ENCODE assay signal across 1 cellular context in genomic region chr9:37520641-37521040, GRCh38.
TF ChIP-seq lines count a peak whose summit lies in the region.

No MANE protein-coding gene starts in this region.

TF ChIP-seq in K562, 482 proteins besides CTCF, POLR2A, EP300 and RAD21:
- TF ChIP-seq ZFPM2 (CRISPR knock-in tag; IDR thresholded peaks at IDR 0.05) (no peak), E4F1 (CRISPR knock-in tag; IDR thresholded peaks at IDR 0.05; ENCODE audit: borderline replicate concordance) (no peak), ESRRB (CRISPR knock-in tag; IDR thresholded peaks at IDR 0.05; ENCODE audit: borderline replicate concordance) (no peak), ARID3A (IDR thresholded peaks at IDR 0.05; ENCODE audit: borderline replicate concordance, low read depth, low read length) (no peak), ZNF224 (CRISPR knock-in tag; IDR thresholded peaks at IDR 0.05) (no peak), RBM25 (IDR thresholded peaks at IDR 0.05; ENCODE audit: low read depth, low read length, severe bottlenecking) (no peak), ZNF134 (CRISPR knock-in tag; conservative IDR thresholded peaks at IDR 0.05) (no peak), CSDE1 (IDR thresholded peaks at IDR 0.05) (no peak), TARDBP (IDR thresholded peaks at IDR 0.05) (no peak), ZBTB12 (CRISPR knock-in tag; IDR thresholded peaks at IDR 0.05) (no peak), ILF3 (IDR thresholded peaks at IDR 0.05; ENCODE audit: borderline replicate concordance) (no peak), RUNX1 (IDR thresholded peaks at IDR 0.05; ENCODE audit: low read depth) (no peak), PTBP1 (IDR thresholded peaks at IDR 0.05; ENCODE audit: low read depth, low read length) (no peak), TCFL5 (CRISPR knock-in tag; conservative IDR thresholded peaks at IDR 0.05) (no peak), BACH1 (tag; IDR thresholded peaks at IDR 0.05) (no peak), ELF1 (tag; IDR thresholded peaks at IDR 0.05) (no peak), RCOR1 (IDR thresholded peaks at IDR 0.05; ENCODE audit: borderline replicate concordance in 1 of 2, low read depth in 2 of 2, low read length in 2 of 2) (no peak), ARHGAP35 (IDR thresholded peaks at IDR 0.05; ENCODE audit: partially characterized antibody) (no peak), SNIP1 (IDR thresholded peaks at IDR 0.05; ENCODE audit: low read depth) (no peak), EGR1 (conservative IDR thresholded peaks at IDR 0.05) (no peak)
